Comparison of ENCODE assay signal across 8 cellular contexts in genomic region chr15:41661529-41662225, GRCh38. TPM values are rescaled to one million over a fixed set of nuclear protein-coding genes. Genes with fewer than 3 reads are reported as not detected.
DNase-seq lines count a peak whose midpoint lies in the region; ATAC-seq and TF ChIP-seq lines count a peak whose summit lies in the region.

No MANE protein-coding gene starts in this region.

- H3K4me3 Mint-ChIP-seq in activated CD4-positive, alpha-beta memory T cell treated with anti-CD3 and anti-CD28 coated beads, Interleukin-2, amount 10 ng/mL, durations not matched to agents 7 days and 5 days: peak overlapping the region; percentile 89

- H3K4me3 ChIP-seq in duodenal mucosa (ENCODE audit: low read depth in 1 of 2, low read length in 2 of 2): peak overlapping the region; percentile 82 to 90
- peak overlapping the region; percentile 38 to 54 (median 53) for H3K4me3 ChIP-seq in right lobe of liver

- no peaks in the 10 kb centered on the region for H3K36me3 ChIP-seq in duodenal mucosa (ENCODE audit: control insufficient read depth in 1 of 2, insufficient read depth in 2 of 2, low read length in 2 of 2)
- H3K36me3 ChIP-seq in right lobe of liver: no peaks in the 10 kb centered on the region

- peaks cover 34% of the 10 kb centered on the region for H3K4me1 Mint-ChIP-seq in activated CD4-positive, alpha-beta memory T cell treated with anti-CD3 and anti-CD28 coated beads, Interleukin-2, amount 10 ng/mL, durations not matched to agents 7 days and 5 days

- peak overlapping the region; percentile 89 for H3K27ac Mint-ChIP-seq in activated CD4-positive, alpha-beta memory T cell treated with anti-CD3 and anti-CD28 coated beads, Interleukin-2, amount 10 ng/mL, durations not matched to agents 7 days and 5 days

- ATAC-seq in HG03066 (IDR thresholded peaks at IDR 0.05; ENCODE audit: low read depth, unreplicated experiment): peak; percentile 47
- ATAC-seq in right lobe of liver: peak; percentile 64 to 70 (median 68)

- peaks cover 23% of the 10 kb centered on the region for H3K27me3 Mint-ChIP-seq in activated CD4-positive, alpha-beta memory T cell treated with anti-CD3 and anti-CD28 coated beads, Interleukin-2, amount 10 ng/mL, durations not matched to agents 7 days and 5 days

- H3K27ac ChIP-seq in duodenal mucosa (ENCODE audit: low read depth, low read length) (peak overlapping the region; percentile 6), right lobe of liver (peak overlapping the region in 1 of 3 donors; percentile 26)

- intact Hi-C loops in right lobe of liver (cut with DNase I): no loop called here

- H3K27me3 ChIP-seq in duodenal mucosa (ENCODE audit: control insufficient read depth in 1 of 2, insufficient read depth in 2 of 2, low read length in 2 of 2) (no peaks in the 10 kb centered on the region), right lobe of liver (no peaks in the 10 kb centered on the region)

- peaks cover 21 to 27% of the 10 kb centered on the region in 2 donors for H3K4me1 ChIP-seq in duodenal mucosa (ENCODE audit: control insufficient read depth in 1 of 2, insufficient read depth in 2 of 2, low read length in 2 of 2)
- H3K4me1 ChIP-seq in right lobe of liver: peaks cover 0 to 6% (median 0%) of the 10 kb centered on the region in 4 donors

- POLR2A ChIA-PET in activated CD4-positive, alpha-beta memory T cell treated with anti-CD3 and anti-CD28 coated beads, Interleukin-2, amount 10 ng/mL, durations not matched to agents 7 days and 5 days (lab: Charles Lee): interaction anchor here (0.7 to 3.2 kb wide), 9 partner anchors 7 to 195 kb away, joined by 3 to 22 read pairs (median 4); partner anchors contain the start of gene MAPKBP1

- peak overlapping the region; percentile 69 to 70 for H3K9ac ChIP-seq in duodenal mucosa (ENCODE audit: low read depth in 1 of 2, low read length in 2 of 2)

- CTCF ChIA-PET in activated CD4-positive, alpha-beta memory T cell treated with anti-CD3 and anti-CD28 coated beads, Interleukin-2, amount 10 ng/mL, durations not matched to agents 7 days and 5 days (lab: Charles Lee): no interaction called here

- no peak for TF ChIP-seq POLR2A in right lobe of liver (IDR thresholded peaks at IDR 0.05)

- TF ChIP-seq CTCF in right lobe of liver (IDR thresholded peaks at IDR 0.05): no peak

- DNase-seq in ELF-1 (ENCODE audit: low read depth, low spot score) (peak; percentile 95), NCI-H774 (lab: John Stamatoyannopoulos, UW) (peak; percentile 74), right lobe of liver (peak; percentile 76 to 86 (median 78)), GM19240 (ENCODE audit: insufficient read length, low spot score) (no peak)
- peak; percentile 65 for DNase-seq in activated CD4-positive, alpha-beta memory T cell treated with anti-CD3 and anti-CD28 coated beads, Interleukin-2, amount 10 ng/mL, durations not matched to agents 7 days and 5 days
- peak; percentile 57 to 64 for DNase-seq in stimulated activated CD4-positive, alpha-beta T cell treated with anti-CD3 and anti-CD28 coated beads, Interleukin-2, amount 100 ng/mL, for 48 hours

- WGBS in right lobe of liver (ENCODE audit: insufficient coverage, low coverage, low lambda C conversion rate, missing lambda C conversion rate): 5% methylated on average over 14 of the region's 44 CpGs

- H3K9me3 Mint-ChIP-seq in activated CD4-positive, alpha-beta memory T cell treated with anti-CD3 and anti-CD28 coated beads, Interleukin-2, amount 10 ng/mL, durations not matched to agents 7 days and 5 days: peaks cover 2% of the 10 kb centered on the region

- H3K9me3 ChIP-seq in duodenal mucosa (ENCODE audit: control insufficient read depth in 1 of 2, low read length in 2 of 2): no peaks in the 10 kb centered on the region
- no peaks in the 10 kb centered on the region for H3K9me3 ChIP-seq in right lobe of liver

- H3K36me3 Mint-ChIP-seq in activated CD4-positive, alpha-beta memory T cell treated with anti-CD3 and anti-CD28 coated beads, Interleukin-2, amount 10 ng/mL, durations not matched to agents 7 days and 5 days (ENCODE audit: low read depth): peaks cover 12% of the 10 kb centered on the region

RNA-seq across cellular contexts. Expression of gene MGA, which starts 1.5 kb away (rescaled TPM):
- total RNA-seq in activated CD4-positive, alpha-beta memory T cell treated with anti-CD3 and anti-CD28 coated beads, Interleukin-2, amount 10 ng/mL, durations not matched to agents 7 days and 5 days: 10 to 100 TPM; 28.2 to 30.3 TPM
- total RNA-seq in right lobe of liver: 10 to 100 TPM; 10.9 to 17.2 (median 12.1) TPM
